35 cellular contexts compared by ENCODE assay signal in the genomic region with DNA sequence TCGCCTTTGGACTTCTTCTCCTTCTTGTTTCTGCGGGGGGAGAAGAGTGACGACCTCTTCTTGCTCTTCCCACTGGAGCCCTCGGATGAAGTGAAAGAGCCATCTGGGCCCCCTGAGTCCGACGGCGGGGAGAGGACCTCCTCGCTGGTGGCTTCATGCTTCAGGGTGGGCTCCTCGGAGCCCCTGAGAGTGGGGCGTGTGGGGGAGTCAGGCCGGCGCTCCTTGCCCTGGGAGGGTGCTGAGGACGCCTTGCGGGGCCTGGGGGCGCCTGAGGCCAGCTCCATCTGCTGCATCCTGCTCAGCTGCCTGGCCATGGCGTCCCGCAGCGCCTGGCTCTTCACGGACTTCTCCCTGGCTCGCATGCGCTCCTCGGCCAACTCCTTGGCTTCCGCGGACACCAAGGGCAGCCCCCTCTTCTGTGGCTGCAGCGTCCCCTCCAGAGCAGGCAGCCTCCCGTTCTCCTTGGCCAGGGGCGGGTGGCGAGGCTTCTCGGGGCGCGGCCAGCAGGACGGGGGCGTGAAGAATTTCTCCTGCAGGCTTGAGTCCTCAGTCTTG.
"Had no signal": no experiment of that assay in that cellular context is flagged by ENCODE, and none has a peak within 500 bp of the region (broad histone marks: within the 10 kb centered on the region; RNA-seq: fewer than 3 reads in every experiment).

No MANE protein-coding gene starts in this region.

- H3K27me3 ChIP-seq: adrenal gland, body of pancreas, esophagus muscularis mucosa, foreskin keratinocyte, gastrocnemius medialis, heart left ventricle had no signal

- H3K27ac ChIP-seq: adrenal gland, body of pancreas, esophagus muscularis mucosa, foreskin keratinocyte, gastrocnemius medialis, heart left ventricle had no signal

- H3K27ac Mint-ChIP-seq: activated CD4-positive, alpha-beta memory T cell treated with anti-CD3 and anti-CD28 coated beads for 36 hours; activated CD4-positive, alpha-beta T cell treated with anti-CD3 and anti-CD28 coated beads for 36 hours; activated CD4-positive, alpha-beta T cell treated with anti-CD3 and anti-CD28 coated beads, Interleukin-2, amount 10 ng/mL, durations not matched to agents 24 days and 14 days; activated CD8-positive, alpha-beta memory T cell treated with anti-CD3 and anti-CD28 coated beads, Interleukin-2, amount 10 ng/mL, durations not matched to agents 7 days and 5 days; activated CD8-positive, alpha-beta T cell treated with anti-CD3 and anti-CD28 coated beads, Interleukin-2, amount 10 ng/mL, durations not matched to agents 7 days and 5 days; activated naive CD4-positive, alpha-beta T cell treated with anti-CD3 and anti-CD28 coated beads for 36 hours; activated naive CD4-positive, alpha-beta T cell treated with anti-CD3 and anti-CD28 coated beads, Interleukin-2, amount 50 U/mL, for 24 hours; activated naive CD8-positive, alpha-beta T cell treated with anti-CD3 and anti-CD28 coated beads for 36 hours; activated naive CD8-positive, alpha-beta T cell treated with anti-CD3 and anti-CD28 coated beads, Interleukin-2, amount 50 U/mL, for 24 hours; activated T-helper 1 cell treated with anti-CD3 and anti-CD28 coated beads, Interleukin-12 subunit alpha, Interleukin-12 subunit beta, Interleukin-2, Interleukin-4 antibody, amounts not matched to agents 30 ng/mL and 10 ng/mL and 1 ng/mL, durations not matched to agents 14 hours and 24 hours and 36 hours; activated T-helper 2 cell treated with anti-CD3 and anti-CD28 coated beads, Interferon-gamma antibody, Interleukin-2, Interleukin-4, amounts not matched to agents 10 μg/mL and 5 μg/mL and 100 μg/mL, durations not matched to agents 14 hours and 24 hours and 36 hours; endodermal cell; T-helper 17 cell; T-helper 2 cell treated with Interferon-gamma antibody and Interleukin-4, amounts not matched to agents 5 μg/mL and 100 μg/mL, for 36 hours had no signal

- H3K9me3 ChIP-seq: adrenal gland, body of pancreas, esophagus muscularis mucosa, gastrocnemius medialis, heart left ventricle had no signal

- H3K4me1 ChIP-seq: adrenal gland, body of pancreas, esophagus muscularis mucosa, foreskin keratinocyte, gastrocnemius medialis, heart left ventricle had no signal

- H3K4me3 ChIP-seq: adrenal gland, body of pancreas, esophagus muscularis mucosa, gastrocnemius medialis, heart left ventricle had no signal

- H3K9me3 Mint-ChIP-seq: activated CD4-positive, alpha-beta memory T cell treated with anti-CD3 and anti-CD28 coated beads for 36 hours; activated CD4-positive, alpha-beta T cell treated with anti-CD3 and anti-CD28 coated beads, Interleukin-2, amount 10 ng/mL, durations not matched to agents 24 days and 14 days; activated naive CD4-positive, alpha-beta T cell treated with anti-CD3 and anti-CD28 coated beads for 36 hours; activated naive CD4-positive, alpha-beta T cell treated with anti-CD3 and anti-CD28 coated beads, Interleukin-2, amount 50 U/mL, for 24 hours; activated naive CD8-positive, alpha-beta T cell treated with anti-CD3 and anti-CD28 coated beads for 36 hours; activated naive CD8-positive, alpha-beta T cell treated with anti-CD3 and anti-CD28 coated beads, Interleukin-2, amount 50 U/mL, for 24 hours; activated T-helper 1 cell treated with anti-CD3 and anti-CD28 coated beads, Interleukin-12 subunit alpha, Interleukin-12 subunit beta, Interleukin-2, Interleukin-4 antibody, amounts not matched to agents 30 ng/mL and 10 ng/mL and 1 ng/mL, durations not matched to agents 14 hours and 24 hours and 36 hours; activated T-helper 2 cell treated with anti-CD3 and anti-CD28 coated beads, Interferon-gamma antibody, Interleukin-2, Interleukin-4, amounts not matched to agents 10 μg/mL and 5 μg/mL and 100 μg/mL, durations not matched to agents 14 hours and 24 hours and 36 hours; endodermal cell; T-helper 2 cell treated with Interferon-gamma antibody and Interleukin-4, amounts not matched to agents 5 μg/mL and 100 μg/mL, for 36 hours had no signal

- ATAC-seq: activated CD4-positive, alpha-beta T cell treated with anti-CD3 and anti-CD28 coated beads for 36 hours; activated CD8-positive, alpha-beta memory T cell treated with anti-CD3 and anti-CD28 coated beads, Interleukin-2, amount 10 ng/mL, durations not matched to agents 7 days and 5 days; activated CD8-positive, alpha-beta T cell treated with anti-CD3 and anti-CD28 coated beads, Interleukin-2, amount 10 ng/mL, durations not matched to agents 7 days and 5 days; activated naive CD8-positive, alpha-beta T cell treated with anti-CD3 and anti-CD28 coated beads, Interleukin-2, amount 50 U/mL, for 24 hours; body of pancreas; foreskin keratinocyte; gastrocnemius medialis; T-helper 17 cell had no signal

- H3K4me1 Mint-ChIP-seq: activated CD4-positive, alpha-beta T cell treated with anti-CD3 and anti-CD28 coated beads for 36 hours; activated CD4-positive, alpha-beta T cell treated with anti-CD3 and anti-CD28 coated beads, Interleukin-2, amount 10 ng/mL, durations not matched to agents 24 days and 14 days; activated CD8-positive, alpha-beta memory T cell treated with anti-CD3 and anti-CD28 coated beads, Interleukin-2, amount 10 ng/mL, durations not matched to agents 7 days and 5 days; activated naive CD4-positive, alpha-beta T cell treated with anti-CD3 and anti-CD28 coated beads, Interleukin-2, amount 50 U/mL, for 24 hours; endodermal cell; T-helper 17 cell had no signal

- DNase-seq: activated CD4-positive, alpha-beta memory T cell treated with anti-CD3 and anti-CD28 coated beads for 36 hours; activated CD4-positive, alpha-beta T cell treated with anti-CD3 and anti-CD28 coated beads for 36 hours; activated CD4-positive, alpha-beta T cell treated with anti-CD3 and anti-CD28 coated beads, Interleukin-2, amount 10 ng/mL, durations not matched to agents 24 days and 14 days; activated CD4-positive, CD25-positive, alpha-beta regulatory T cell; activated CD4-positive, CD25-positive, alpha-beta regulatory T cell treated with anti-CD3 and anti-CD28 coated beads, Interleukin-2, amount 50 U/mL, for 72 hours; activated CD8-positive, alpha-beta memory T cell treated with anti-CD3 and anti-CD28 coated beads, Interleukin-2, amount 10 ng/mL, durations not matched to agents 7 days and 5 days; activated CD8-positive, alpha-beta memory T cell treated with anti-CD3 and anti-CD28 coated beads, Interleukin-2, amount 50 U/mL, for 4 hours; activated CD8-positive, alpha-beta T cell treated with anti-CD3 and anti-CD28 coated beads, Interleukin-2, amount 10 ng/mL, durations not matched to agents 7 days and 5 days; activated effector memory CD4-positive, alpha-beta T cell treated with anti-CD3 and anti-CD28 coated beads, Interleukin-2, amount 50 U/mL, for 16 hours; activated naive CD4-positive, alpha-beta T cell treated with anti-CD3 and anti-CD28 coated beads for 36 hours; activated naive CD8-positive, alpha-beta T cell treated with anti-CD3 and anti-CD28 coated beads for 36 hours; activated naive CD8-positive, alpha-beta T cell treated with anti-CD3 and anti-CD28 coated beads, Interleukin-2, amount 50 U/mL, for 24 hours; activated T-cell treated with anti-CD3 and anti-CD28 coated beads, Interleukin-2, amount 50 U/mL, for 1 hour; activated T-cell treated with anti-CD3 and anti-CD28 coated beads, Interleukin-2, amount 50 U/mL, for 48 hours; adrenal gland; amygdala; aorta; body of pancreas; caudate nucleus; cortex of kidney; effector memory CD4-positive, alpha-beta T cell; endodermal cell; erythroblast; foreskin keratinocyte; gastrocnemius medialis; glutamatergic neuron; heart left ventricle; T-helper 1 cell; T-helper 17 cell; T1000 had no signal

- H3K27me3 Mint-ChIP-seq: activated CD4-positive, alpha-beta memory T cell treated with anti-CD3 and anti-CD28 coated beads for 36 hours; activated CD4-positive, alpha-beta T cell treated with anti-CD3 and anti-CD28 coated beads for 36 hours; activated CD4-positive, alpha-beta T cell treated with anti-CD3 and anti-CD28 coated beads, Interleukin-2, amount 10 ng/mL, durations not matched to agents 24 days and 14 days; activated CD8-positive, alpha-beta memory T cell treated with anti-CD3 and anti-CD28 coated beads, Interleukin-2, amount 10 ng/mL, durations not matched to agents 7 days and 5 days; activated naive CD4-positive, alpha-beta T cell treated with anti-CD3 and anti-CD28 coated beads, Interleukin-2, amount 50 U/mL, for 24 hours; activated naive CD8-positive, alpha-beta T cell treated with anti-CD3 and anti-CD28 coated beads for 36 hours; activated naive CD8-positive, alpha-beta T cell treated with anti-CD3 and anti-CD28 coated beads, Interleukin-2, amount 50 U/mL, for 24 hours; T-helper 17 cell had no signal

- H3K36me3 Mint-ChIP-seq: activated CD8-positive, alpha-beta memory T cell treated with anti-CD3 and anti-CD28 coated beads, Interleukin-2, amount 10 ng/mL, durations not matched to agents 7 days and 5 days; activated naive CD4-positive, alpha-beta T cell treated with anti-CD3 and anti-CD28 coated beads, Interleukin-2, amount 50 U/mL, for 24 hours had no signal

- H3K4me3 Mint-ChIP-seq: activated CD4-positive, alpha-beta memory T cell treated with anti-CD3 and anti-CD28 coated beads for 36 hours; activated CD4-positive, alpha-beta T cell treated with anti-CD3 and anti-CD28 coated beads for 36 hours; activated CD4-positive, alpha-beta T cell treated with anti-CD3 and anti-CD28 coated beads, Interleukin-2, amount 10 ng/mL, durations not matched to agents 24 days and 14 days; activated CD8-positive, alpha-beta memory T cell treated with anti-CD3 and anti-CD28 coated beads, Interleukin-2, amount 10 ng/mL, durations not matched to agents 7 days and 5 days; activated CD8-positive, alpha-beta T cell treated with anti-CD3 and anti-CD28 coated beads, Interleukin-2, amount 10 ng/mL, durations not matched to agents 7 days and 5 days; activated naive CD4-positive, alpha-beta T cell treated with anti-CD3 and anti-CD28 coated beads for 36 hours; activated naive CD4-positive, alpha-beta T cell treated with anti-CD3 and anti-CD28 coated beads, Interleukin-2, amount 50 U/mL, for 24 hours; activated naive CD8-positive, alpha-beta T cell treated with anti-CD3 and anti-CD28 coated beads for 36 hours; activated naive CD8-positive, alpha-beta T cell treated with anti-CD3 and anti-CD28 coated beads, Interleukin-2, amount 50 U/mL, for 24 hours; activated T-helper 1 cell treated with anti-CD3 and anti-CD28 coated beads, Interleukin-12 subunit alpha, Interleukin-12 subunit beta, Interleukin-2, Interleukin-4 antibody, amounts not matched to agents 30 ng/mL and 10 ng/mL and 1 ng/mL, durations not matched to agents 14 hours and 24 hours and 36 hours; endodermal cell; T-helper 17 cell; T-helper 2 cell treated with Interferon-gamma antibody and Interleukin-4, amounts not matched to agents 5 μg/mL and 100 μg/mL, for 36 hours had no signal
